ENCODE assay signal across 17 cellular contexts in genomic region chr9:18459958-18460584, GRCh38. TPM values are rescaled to one million over a fixed set of nuclear protein-coding genes. Genes with fewer than 3 reads are reported as not detected.
DNase-seq lines count a peak whose midpoint lies in the region; ATAC-seq and TF ChIP-seq lines count a peak whose summit lies in the region.
"Had no signal": no experiment of that assay in that cellular context is flagged by ENCODE, and none has a peak within 500 bp of the region (broad histone marks: within the 10 kb centered on the region; RNA-seq: fewer than 3 reads in every experiment).

No MANE protein-coding gene starts in this region.

- ATAC-seq in RWPE2 (ENCODE audit: low read depth) (peak; percentile 92), sciatic nerve (peak; percentile 53), HG02973 (IDR thresholded peaks at IDR 0.05; ENCODE audit: unreplicated experiment) (no peak)
- ATAC-seq: pancreas; stimulated activated naive CD8-positive, alpha-beta T cell treated with anti-CD3 and anti-CD28 coated beads, Interleukin-15, Interleukin-2, amounts not matched to agents 100 U/mL and 50 U/mL, for 24 hours had no signal

- H3K27me3 ChIP-seq in RWPE2 (ENCODE audit: insufficient read depth, poor library complexity, severe bottlenecking) (no peaks in the 10 kb centered on the region), fibroblast of lung (ENCODE audit: control insufficient read depth, insufficient read depth, low read length) (no peaks in the 10 kb centered on the region), neuronal stem cell (ENCODE audit: control insufficient read depth in 3 of 3, insufficient read depth in 3 of 3, low read depth in 1 of 3, low read length in 3 of 3) (no peaks in the 10 kb centered on the region)
- H3K27me3 ChIP-seq: pancreas had no signal

- no peak overlapping the region for H3K14ac ChIP-seq in neuronal stem cell (ENCODE audit: low read length)

- H2BK12ac ChIP-seq in neuronal stem cell (ENCODE audit: low read length), result no peak overlapping the region

- H3K18ac ChIP-seq in neuronal stem cell (ENCODE audit: low read length), result no peak overlapping the region

- H4K91ac ChIP-seq in neuronal stem cell (ENCODE audit: low read depth, low read length, poor library complexity), result no peak overlapping the region

- H3K36me3 ChIP-seq in RWPE2 (ENCODE audit: low read depth) (no peaks in the 10 kb centered on the region), fibroblast of lung (ENCODE audit: control insufficient read depth, insufficient read depth, low read length) (no peaks in the 10 kb centered on the region), neuronal stem cell (replicated peaks in 1 of 2; ENCODE audit: control insufficient read depth in 2 of 2, insufficient read depth in 2 of 2, low read length in 2 of 2) (no peaks in the 10 kb centered on the region)
- H3K36me3 ChIP-seq: pancreas had no signal

- no peak overlapping the region for H2BK15ac ChIP-seq in neuronal stem cell (ENCODE audit: low read length)

- no peaks in the 10 kb centered on the region for H3K79me1 ChIP-seq in neuronal stem cell (ENCODE audit: low read depth, low read length)

- H4K20me1 ChIP-seq in fibroblast of lung (ENCODE audit: control insufficient read depth, extremely low read depth, insufficient read depth, low read length), result no peaks in the 10 kb centered on the region

- H4K8ac ChIP-seq in neuronal stem cell (ENCODE audit: low read depth, low read length), result no peak overlapping the region

- no peak overlapping the region for H2AK5ac ChIP-seq in neuronal stem cell (ENCODE audit: low read depth, low read length)

- H2BK120ac ChIP-seq in neuronal stem cell (ENCODE audit: low read depth, low read length), result no peak overlapping the region

- H3K4ac ChIP-seq in neuronal stem cell (ENCODE audit: low read length), result no peak overlapping the region

- no CpG with 5 or more reads among the region's 7 CpGs for WGBS in neuronal stem cell (ENCODE audit: extremely low coverage in 2 of 2, insufficient read length in 2 of 2, insufficient replicate concordance in 1 of 2), 2 donors

- H2AFZ ChIP-seq in fibroblast of lung (ENCODE audit: low read length), result no peak overlapping the region
- no peak overlapping the region for H2AFZ ChIP-seq in neuronal stem cell (ENCODE audit: low read length)

- no peaks in the 10 kb centered on the region for H3K79me2 ChIP-seq in fibroblast of lung (ENCODE audit: control insufficient read depth, insufficient read depth, low read length)

- no peak overlapping the region for H2BK5ac ChIP-seq in neuronal stem cell (ENCODE audit: low read length)

- DNase-seq in GM04503 (ENCODE audit: low read depth) (peak; percentile 87), RWPE2 (ENCODE audit: low spot score) (no peak), fibroblast of lung (ENCODE audit: low read depth in 2 of 2) (peak; percentile 90 to 95), sciatic nerve (ENCODE audit: low spot score) (no peak), caudate nucleus (lab: John Stamatoyannopoulos, UW) (no peak), NCI-H345 treated with DMSO at 0.1 percent for 48 hours (lab: John Stamatoyannopoulos, UW; ENCODE audit: unreplicated experiment) (no peak), neuronal stem cell (ENCODE audit: low spot score) (no peak)
- DNase-seq: activated CD4-positive, alpha-beta T cell treated with anti-CD3 and anti-CD28 coated beads, Interleukin-2, amount 50 U/mL, for 1 hour; activated effector memory CD4-positive, alpha-beta T cell treated with anti-CD3 and anti-CD28 coated beads, Interleukin-2, amount 50 U/mL, for 16 hours; CD4-positive, CD25-positive, alpha-beta regulatory T cell; hippocampal formation; NCI-H146; pancreas; stimulated activated CD4-positive, alpha-beta T cell treated with anti-CD3 and anti-CD28 coated beads, Interleukin-2, amount 100 ng/mL, for 24 hours; stimulated activated naive CD8-positive, alpha-beta T cell treated with anti-CD3 and anti-CD28 coated beads, Interleukin-15, Interleukin-2, amounts not matched to agents 100 U/mL and 50 U/mL, for 24 hours had no signal

- no peak overlapping the region for H3K23ac ChIP-seq in neuronal stem cell (ENCODE audit: low read depth, low read length, poor library complexity)

- no peak for TF ChIP-seq CTCF in RWPE2 (IDR thresholded peaks at IDR 0.05; ENCODE audit: poor library complexity, severe bottlenecking)
- TF ChIP-seq CTCF in fibroblast of lung (conservative IDR thresholded peaks at IDR 0.05 in 1 of 2, IDR thresholded peaks at IDR 0.05 in 1 of 2; ENCODE audit: low read depth in 1 of 2, low read length in 2 of 2), result no peak

- peaks cover 42% of the 10 kb centered on the region for H3K4me1 ChIP-seq in RWPE2 (ENCODE audit: insufficient read depth, poor library complexity, severe bottlenecking)
- peaks cover 3% of the 10 kb centered on the region for H3K4me1 ChIP-seq in fibroblast of lung (ENCODE audit: control insufficient read depth, extremely low read depth, insufficient read depth, low read length)
- no peaks in the 10 kb centered on the region for H3K4me1 ChIP-seq in neuronal stem cell (ENCODE audit: control insufficient read depth in 2 of 2, insufficient read depth in 1 of 2, low read depth in 1 of 2, low read length in 2 of 2)
- H3K4me1 ChIP-seq: pancreas had no signal

- H3K4me3 ChIP-seq in RWPE2 (ENCODE audit: severe bottlenecking), result no peak overlapping the region
- no peak overlapping the region for H3K4me3 ChIP-seq in fibroblast of lung (replicated peaks in 1 of 4; ENCODE audit: control extremely low read depth in 1 of 4, insufficient read depth in 1 of 4, low read depth in 3 of 4, low read length in 4 of 4)
- H3K4me3 ChIP-seq in neuronal stem cell (ENCODE audit: low read length in 2 of 2), result no peak overlapping the region
- H3K4me3 ChIP-seq: pancreas had no signal

- intact Hi-C loops in sciatic nerve (cut with DNase I), result no loop called here

- no peaks in the 10 kb centered on the region for H3K9me3 ChIP-seq in RWPE2 (ENCODE audit: severe bottlenecking)
- H3K9me3 ChIP-seq in fibroblast of lung (ENCODE audit: control insufficient read depth, insufficient read depth, low read depth, low read length), result no peaks in the 10 kb centered on the region
- H3K9me3 ChIP-seq in neuronal stem cell (replicated peaks in 1 of 2; ENCODE audit: control insufficient read depth in 2 of 2, insufficient read depth in 1 of 2, low read depth in 1 of 2, low read length in 2 of 2), result no peaks in the 10 kb centered on the region
- H3K9me3 ChIP-seq: pancreas had no signal

- H3K9ac ChIP-seq in fibroblast of lung (ENCODE audit: insufficient read depth, low read length) (no peak overlapping the region), neuronal stem cell (ENCODE audit: low read depth, low read length, poor library complexity) (no peak overlapping the region)

- peak overlapping the region; percentile 84 for H3K27ac ChIP-seq in RWPE2 (ENCODE audit: poor library complexity, severe bottlenecking)
- no peak overlapping the region for H3K27ac ChIP-seq in fibroblast of lung (ENCODE audit: insufficient read depth, low read length)
- H3K27ac ChIP-seq in caudate nucleus (ENCODE audit: low read depth, low read length), result no peak overlapping the region
- no peak overlapping the region for H3K27ac ChIP-seq in neuronal stem cell (replicated peaks; ENCODE audit: low read length)
- H3K27ac ChIP-seq: pancreas had no signal

- peak overlapping the region; percentile 41 for H3K4me2 ChIP-seq in fibroblast of lung (ENCODE audit: extremely low read depth, insufficient read depth, low read length)
- H3K4me2 ChIP-seq in neuronal stem cell (ENCODE audit: insufficient read depth, low read length, poor library complexity, severe bottlenecking), result no peak overlapping the region

RNA-seq across cellular contexts. Expression of gene ADAMTSL1, which starts 13.9 kb away (rescaled TPM):
- 11.6 and 27.9 TPM in 2 replicates for total RNA-seq in fibroblast of lung
- 19.3 and 48.4 TPM in 2 replicates for polyA plus RNA-seq in fibroblast of lung
- 12.5 and 30.9 TPM in 2 replicates for polyA plus RNA-seq in fibroblast of lung (2012)
- polyA minus RNA-seq in fibroblast of lung (ENCODE audit: low replicate concordance), result 36.2 and 101 TPM in 2 replicates
- 61.8 TPM for total RNA-seq in sciatic nerve
- polyA plus RNA-seq in neuronal stem cell (2013, experiment 1 of 2), result 0.26 TPM
- polyA plus RNA-seq in neuronal stem cell (2013, experiment 2 of 2), result 0.28 TPM
- total RNA-seq: CD4-positive, CD25-positive, alpha-beta regulatory T cell; T-helper 1 cell treated with Interleukin-12 subunit alpha and Interleukin-12 subunit beta and Interleukin-4 antibody, amounts not matched to agents 30 ng/mL and 1 ng/mL, for 36 hours had no signal
- polyA plus RNA-seq: CD4-positive, CD25-positive, alpha-beta regulatory T cell had no signal

Comparison
In these comparisons a context has a peak if more than half of its experiments do, and no peak if none do; other contexts are left out.
1. DNase-seq: peak in GM04503 (single experiment) and fibroblast of lung (2 of 2); none in RWPE2 (single experiment), sciatic nerve (single experiment), caudate nucleus (0 of 61), NCI-H345 treated with DMSO at 0.1 percent for 48 hours (single experiment) and neuronal stem cell (single experiment).